Comparison of ENCODE assay signal across 8 cellular contexts in genomic region chr14:22822619-22823551, GRCh38. TPM values are rescaled to one million over a fixed set of nuclear protein-coding genes. Genes with fewer than 3 reads are reported as not detected.
DNase-seq lines count a peak whose midpoint lies in the region; ATAC-seq and TF ChIP-seq lines count a peak whose summit lies in the region.

No MANE protein-coding gene starts in this region.

- intact Hi-C loops in left ventricle myocardium inferior (cut with micrococcal nuclease) (no loop called here), prostate gland (cut with DNase I) (loop anchor here (2.0 to 10.0 kb wide), 2 partner anchors 30 to 168 kb away; no protein-coding TSS in a partner anchor)

- 2% methylated on average over 41 of the region's 41 CpGs for WGBS in prostate gland
- 2% methylated on average over 41 of the region's 41 CpGs for WGBS in urinary bladder

- H3K27ac ChIP-seq in left ventricle myocardium inferior (replicated peaks) (peak overlapping the region; percentile 24), prostate gland (peak overlapping the region in 1 of 2 donors; percentile 56), urinary bladder (ENCODE audit: low read depth) (peak overlapping the region; percentile 42)

- peak overlapping the region; percentile 62 for H3K4me3 ChIP-seq in left ventricle myocardium inferior
- peak overlapping the region; percentile 21 to 23 for H3K4me3 ChIP-seq in prostate gland
- H3K4me3 ChIP-seq in urinary bladder (ENCODE audit: low read depth, low read length), result peak overlapping the region; percentile 33

- no peaks in the 10 kb centered on the region for H3K36me3 Mint-ChIP-seq in activated naive CD8-positive, alpha-beta T cell treated with anti-CD3 and anti-CD28 coated beads, Interleukin-2, amount 10 ng/mL, durations not matched to agents 7 days and 5 days

- no peaks in the 10 kb centered on the region for H3K9me3 ChIP-seq in left ventricle myocardium inferior (replicated peaks)
- H3K9me3 ChIP-seq in prostate gland, result no peaks in the 10 kb centered on the region

- peaks cover 23% of the 10 kb centered on the region for H3K27me3 Mint-ChIP-seq in activated naive CD8-positive, alpha-beta T cell treated with anti-CD3 and anti-CD28 coated beads, Interleukin-2, amount 10 ng/mL, durations not matched to agents 7 days and 5 days

- peak; percentile 58 for DNase-seq in SIG-M5 treated with dmso at 0.1 percent for 504 hours (lab: John Stamatoyannopoulos, UW; ENCODE audit: unreplicated experiment)
- no peak for DNase-seq in SIG-M5 (lab: John Stamatoyannopoulos, UW)
- DNase-seq in activated naive CD8-positive, alpha-beta T cell treated with anti-CD3 and anti-CD28 coated beads, Interleukin-2, amount 10 ng/mL, durations not matched to agents 7 days and 5 days, result peak; percentile 79
- DNase-seq in left ventricle myocardium inferior, result peak; percentile 74
- DNase-seq in prostate gland (ENCODE audit: low spot score), result peak; percentile 62

- ATAC-seq in HG03175 (IDR thresholded peaks at IDR 0.05; ENCODE audit: unreplicated experiment) (peak; percentile 38), SK-N-SH treated with all-trans-retinoic acid at 6 μM for 48 hours (peak; percentile 92)
- ATAC-seq in activated naive CD8-positive, alpha-beta T cell treated with anti-CD3 and anti-CD28 coated beads, Interleukin-2, amount 10 ng/mL, durations not matched to agents 7 days and 5 days (ENCODE audit: low read depth), result peak; percentile 85

- peaks cover 22% of the 10 kb centered on the region for H3K4me1 Mint-ChIP-seq in activated naive CD8-positive, alpha-beta T cell treated with anti-CD3 and anti-CD28 coated beads, Interleukin-2, amount 10 ng/mL, durations not matched to agents 7 days and 5 days

- H3K9me3 Mint-ChIP-seq in activated naive CD8-positive, alpha-beta T cell treated with anti-CD3 and anti-CD28 coated beads, Interleukin-2, amount 10 ng/mL, durations not matched to agents 7 days and 5 days, result no peaks in the 10 kb centered on the region

- TF ChIP-seq POLR2A in prostate gland (IDR thresholded peaks at IDR 0.05), result no peak

- peak overlapping the region; percentile 68 for H3K4me3 Mint-ChIP-seq in activated naive CD8-positive, alpha-beta T cell treated with anti-CD3 and anti-CD28 coated beads, Interleukin-2, amount 10 ng/mL, durations not matched to agents 7 days and 5 days

- no peaks in the 10 kb centered on the region for H3K27me3 ChIP-seq in left ventricle myocardium inferior (ENCODE audit: low read depth)
- H3K27me3 ChIP-seq in prostate gland (replicated peaks; ENCODE audit: insufficient read depth), result no peaks in the 10 kb centered on the region

- TF ChIP-seq CTCF in left ventricle myocardium inferior (IDR thresholded peaks at IDR 0.05; ENCODE audit: borderline replicate concordance) (peak; percentile 94), prostate gland (IDR thresholded peaks at IDR 0.05) (peak; percentile 65 to 87 (median 82))

- POLR2A ChIA-PET in activated naive CD8-positive, alpha-beta T cell treated with anti-CD3 and anti-CD28 coated beads, Interleukin-2, amount 10 ng/mL, durations not matched to agents 7 days and 5 days (lab: Charles Lee), result interaction anchor here (0.6 to 3.1 kb wide), 8 partner anchors 12 to 110 kb away, joined by 3 to 27 read pairs (median 3); partner anchors contain the start of genes LRP10 and OXA1L

- peaks cover 38% of the 10 kb centered on the region for H3K4me1 ChIP-seq in left ventricle myocardium inferior
- H3K4me1 ChIP-seq in prostate gland (replicated peaks), result no peaks in the 10 kb centered on the region
- no peaks in the 10 kb centered on the region for H3K4me1 ChIP-seq in urinary bladder (ENCODE audit: insufficient read depth)

- H3K27ac Mint-ChIP-seq in activated naive CD8-positive, alpha-beta T cell treated with anti-CD3 and anti-CD28 coated beads, Interleukin-2, amount 10 ng/mL, durations not matched to agents 7 days and 5 days, result no peak overlapping the region

- H3K36me3 ChIP-seq in left ventricle myocardium inferior (no peaks in the 10 kb centered on the region), prostate gland (no peaks in the 10 kb centered on the region), urinary bladder (ENCODE audit: insufficient read depth) (no peaks in the 10 kb centered on the region)

TF ChIP-seq in SK-N-SH treated with all-trans-retinoic acid at 6 μM for 48 hours, 23 proteins besides CTCF, POLR2A, EP300 and RAD21:
- TF ChIP-seq ZC3H10 (CRISPR knock-in tag; IDR thresholded peaks at IDR 0.05) (no peak), TCF4 (CRISPR knock-in tag; IDR thresholded peaks at IDR 0.05; ENCODE audit: borderline replicate concordance) (no peak), CSRNP3 (CRISPR knock-in tag; IDR thresholded peaks at IDR 0.05) (no peak), ISL1 (CRISPR knock-in tag; IDR thresholded peaks at IDR 0.05) (no peak), ESRRG (CRISPR knock-in tag; IDR thresholded peaks at IDR 0.05) (no peak), TOX (CRISPR knock-in tag; IDR thresholded peaks at IDR 0.05; ENCODE audit: borderline replicate concordance) (no peak), SNAI2 (CRISPR knock-in tag; IDR thresholded peaks at IDR 0.05) (no peak), CSDC2 (CRISPR knock-in tag; IDR thresholded peaks at IDR 0.05) (no peak), ARNTL (CRISPR knock-in tag; IDR thresholded peaks at IDR 0.05; ENCODE audit: borderline replicate concordance, low read depth) (no peak), BACH2 (CRISPR knock-in tag; IDR thresholded peaks at IDR 0.05; ENCODE audit: borderline replicate concordance) (no peak), PATZ1 (CRISPR knock-in tag; IDR thresholded peaks at IDR 0.05; ENCODE audit: borderline replicate concordance) (no peak)

RNA-seq across cellular contexts. Expression of gene MRPL52, which starts 6.8 kb away (rescaled TPM):
- 10 to 100 TPM; 76.6 to 86.5 TPM for total RNA-seq in activated naive CD8-positive, alpha-beta T cell treated with anti-CD3 and anti-CD28 coated beads, Interleukin-2, amount 10 ng/mL, durations not matched to agents 7 days and 5 days
- 110 TPM for total RNA-seq in left ventricle myocardium inferior
- total RNA-seq in prostate gland, result 100 to 1,000 TPM in 1 of 2 donors, 10 to 100 TPM in 1; 54.5 to 195 TPM
- total RNA-seq in urinary bladder, result 21.5 TPM
- 77.0 TPM for polyA plus RNA-seq in urinary bladder

RNA-seq across cellular contexts. Expression of gene SLC7A7, which starts 7.7 kb away (rescaled TPM):
- 1 to 10 TPM in 1 of 2 experiments, under 1 TPM in 1; 0.89 to 2.5 TPM for total RNA-seq in activated naive CD8-positive, alpha-beta T cell treated with anti-CD3 and anti-CD28 coated beads, Interleukin-2, amount 10 ng/mL, durations not matched to agents 7 days and 5 days
- 4.6 TPM for total RNA-seq in left ventricle myocardium inferior
- total RNA-seq in prostate gland, result 1 to 10 TPM; 4.6 to 8.1 TPM
- total RNA-seq in urinary bladder, result 9.3 TPM
- 12.8 TPM for polyA plus RNA-seq in urinary bladder

RNA-seq across cellular contexts. Expression of gene MMP14, which starts 13.5 kb away (rescaled TPM):
- total RNA-seq in activated naive CD8-positive, alpha-beta T cell treated with anti-CD3 and anti-CD28 coated beads, Interleukin-2, amount 10 ng/mL, durations not matched to agents 7 days and 5 days, result 1 to 10 TPM; 3.1 to 4.9 TPM
- total RNA-seq in left ventricle myocardium inferior, result 22.1 TPM
- total RNA-seq in prostate gland, result 10 to 100 TPM; 64.9 to 90.4 TPM
- 120 TPM for total RNA-seq in urinary bladder
- 189 TPM for polyA plus RNA-seq in urinary bladder

RNA-seq across cellular contexts. Expression of gene LRP10, which starts 48.7 kb away (rescaled TPM):
- 10 to 100 TPM; 59.9 to 63.1 TPM for total RNA-seq in activated naive CD8-positive, alpha-beta T cell treated with anti-CD3 and anti-CD28 coated beads, Interleukin-2, amount 10 ng/mL, durations not matched to agents 7 days and 5 days
- total RNA-seq in left ventricle myocardium inferior (48.3 TPM), prostate gland (100 to 1,000 TPM; 124 to 150 TPM), urinary bladder (22.1 TPM)
- polyA plus RNA-seq in urinary bladder, result 195 TPM

RNA-seq across cellular contexts. Expression of gene OXA1L, which starts 56.4 kb away (rescaled TPM):
- total RNA-seq in activated naive CD8-positive, alpha-beta T cell treated with anti-CD3 and anti-CD28 coated beads, Interleukin-2, amount 10 ng/mL, durations not matched to agents 7 days and 5 days, result 100 to 1,000 TPM; 127 to 130 TPM
- total RNA-seq in left ventricle myocardium inferior (182 TPM), prostate gland (10 to 100 TPM; 65.2 to 81.9 TPM), urinary bladder (74.1 TPM)
- 112 TPM for polyA plus RNA-seq in urinary bladder

Comparison
In these comparisons a context has a peak if more than half of its experiments do, and no peak if none do; other contexts are left out.
1. ATAC-seq: peak in every context shown above with its lines; median percentile 92 in SK-N-SH treated with all-trans-retinoic acid at 6 μM for 48 hours; 85 in activated naive CD8-positive, alpha-beta T cell treated with anti-CD3 and anti-CD28 coated beads, Interleukin-2, amount 10 ng/mL, durations not matched to agents 7 days and 5 days; 38 in HG03175.